ENCODE assay signal across 8 cellular contexts in the genomic region with DNA sequence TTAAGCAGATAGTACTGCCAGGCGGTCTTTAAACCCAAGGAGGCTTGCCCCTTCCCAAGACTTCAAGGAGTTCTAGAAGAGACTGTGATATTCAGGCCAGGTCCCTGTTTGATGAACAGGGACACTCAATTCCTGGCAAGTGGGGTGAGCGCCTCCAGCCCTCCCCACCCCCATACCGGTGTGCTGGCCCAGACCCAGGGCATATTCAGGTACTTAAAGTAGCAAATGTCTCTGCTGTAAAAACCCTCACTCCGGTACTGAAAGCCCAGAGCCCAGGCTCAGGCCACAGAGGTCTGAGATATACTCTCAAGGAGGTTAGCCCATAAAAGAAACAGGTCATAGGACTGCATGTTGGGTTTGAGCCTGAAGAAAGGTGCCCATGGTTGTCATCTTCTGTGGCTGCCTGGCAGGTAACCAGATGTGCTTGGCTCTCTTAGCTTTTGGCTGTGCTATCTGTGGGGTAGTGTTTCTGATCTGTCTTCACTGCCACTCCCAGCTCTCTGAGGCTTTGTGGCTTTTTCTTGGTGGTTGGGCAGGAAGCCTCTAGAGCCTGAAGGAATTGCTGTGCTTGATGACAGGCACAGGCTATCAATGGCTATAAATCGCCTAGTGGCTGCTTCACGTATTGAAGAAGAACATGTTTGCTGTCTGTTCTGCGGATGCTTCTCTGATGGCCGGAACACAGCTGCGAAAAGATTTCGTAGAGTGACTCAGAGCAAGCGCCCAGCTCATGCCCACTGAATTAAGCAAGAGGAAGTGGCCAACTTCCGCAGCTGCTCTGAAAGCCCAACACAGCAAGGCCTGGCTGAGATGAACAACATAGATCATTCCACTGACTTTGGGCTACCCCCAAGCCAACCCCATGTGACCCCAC.
DNase-seq lines count a peak whose midpoint lies in the region; ATAC-seq and TF ChIP-seq lines count a peak whose summit lies in the region.

No MANE protein-coding gene starts in this region.

- TF ChIP-seq CTCF in ascending aorta (IDR thresholded peaks at IDR 0.05) = peak in 1 of 3 experiments; percentile 39

- peaks cover 4 to 16% of the 10 kb centered on the region in 2 donors for H3K9me3 ChIP-seq in ascending aorta

- peaks cover 0 to 2% of the 10 kb centered on the region in 2 donors for H3K4me1 ChIP-seq in ascending aorta

- H3K4me3 ChIP-seq in ascending aorta = no peak overlapping the region

- no peaks in the 10 kb centered on the region for H3K27me3 ChIP-seq in ascending aorta

- H3K27ac ChIP-seq in ascending aorta = peak overlapping the region; percentile 36 to 46

- H3K36me3 ChIP-seq in ascending aorta = no peaks in the 10 kb centered on the region

- ATAC-seq in GM18858 (IDR thresholded peaks at IDR 0.05; ENCODE audit: unreplicated experiment) = peak; percentile 92
- peak; percentile 72 for ATAC-seq in HG03066 (IDR thresholded peaks at IDR 0.05; ENCODE audit: low read depth, unreplicated experiment)
- peak; percentile 49 for ATAC-seq in left lobe of liver

- peak; percentile 37 to 97 (median 41) for DNase-seq in T-helper 1 cell
- peak; percentile 43 to 82 for DNase-seq in ascending aorta (ENCODE audit: low spot score in 2 of 2)
- no peak for DNase-seq in left lobe of liver (ENCODE audit: low spot score)
- peak; percentile 60 for DNase-seq in stimulated activated CD8-positive, alpha-beta memory T cell treated with anti-CD3 and anti-CD28 coated beads, Interleukin-12 subunit alpha, Interleukin-12 subunit beta, amount 100 ng/mL, for 4 hours (ENCODE audit: low read depth)
- DNase-seq in NCI-H446 treated with DMSO at 0.1 percent for 48 hours (lab: John Stamatoyannopoulos, UW) = no peak
- DNase-seq in NCI-H748 treated with DMSO at 0.1 percent for 48 hours (lab: John Stamatoyannopoulos, UW) = no peak

- intact Hi-C loops in ascending aorta (cut with DNase I) = no loop called here

Comparison
In these comparisons a context has a peak if more than half of its experiments do, and no peak if none do; other contexts are left out.
1. DNase-seq: peak in T-helper 1 cell (5 of 5), ascending aorta (2 of 2) and stimulated activated CD8-positive, alpha-beta memory T cell treated with anti-CD3 and anti-CD28 coated beads, Interleukin-12 subunit alpha, Interleukin-12 subunit beta, amount 100 ng/mL, for 4 hours (single experiment); none in left lobe of liver (single experiment), NCI-H446 treated with DMSO at 0.1 percent for 48 hours (single experiment) and NCI-H748 treated with DMSO at 0.1 percent for 48 hours (single experiment).
2. Peak in every context shown above with its lines, with median percentiles within 50 percentile points of each other: ATAC-seq.